ENCODE assay signal across 35 cellular contexts in genomic region chr2:146365041-146365440, GRCh38.
DNase-seq lines count a peak whose midpoint lies in the region; TF ChIP-seq lines count a peak whose summit lies in the region.
"Had no signal": no experiment of that assay in that cellular context is flagged by ENCODE, and none has a peak within 500 bp of the region (broad histone marks: within the 10 kb centered on the region; RNA-seq: fewer than 3 reads in every experiment).

No MANE protein-coding gene starts in this region.

- no peaks in the 10 kb centered on the region for H3K36me3 ChIP-seq in prostate gland
- H3K36me3 ChIP-seq: BE2C; BLaER1; BLaER1 treated with 17β-estradiol and CSF1 and Interleukin-3, amounts not matched to agents 10 nM and 100 nM had no signal

- no peak overlapping the region for H3K27ac Mint-ChIP-seq in endothelial cell (ENCODE audit: unreplicated experiment)
- H3K27ac Mint-ChIP-seq: B cell; CD14-positive monocyte; CD4-positive, alpha-beta memory T cell; CD4-positive, alpha-beta T cell; CD4-positive, CD25-positive, alpha-beta regulatory T cell; CD8-positive, alpha-beta memory T cell; CD8-positive, alpha-beta T cell had no signal

- H3K36me3 Mint-ChIP-seq in endothelial cell (ENCODE audit: low read depth, unreplicated experiment), result no peaks in the 10 kb centered on the region
- H3K36me3 Mint-ChIP-seq: CD14-positive monocyte; CD4-positive, alpha-beta memory T cell; CD4-positive, CD25-positive, alpha-beta regulatory T cell; CD8-positive, alpha-beta memory T cell; CD8-positive, alpha-beta T cell had no signal

- H3K4me3 Mint-ChIP-seq in endothelial cell (ENCODE audit: unreplicated experiment), result no peak overlapping the region
- H3K4me3 Mint-ChIP-seq: B cell; CD14-positive monocyte; CD4-positive, alpha-beta memory T cell; CD4-positive, alpha-beta T cell; CD4-positive, CD25-positive, alpha-beta regulatory T cell; CD8-positive, alpha-beta memory T cell; CD8-positive, alpha-beta T cell had no signal

- H3K4me1 Mint-ChIP-seq in endothelial cell (ENCODE audit: unreplicated experiment), result no peaks in the 10 kb centered on the region
- H3K4me1 Mint-ChIP-seq: B cell; CD14-positive monocyte; CD4-positive, alpha-beta memory T cell; CD4-positive, CD25-positive, alpha-beta regulatory T cell; CD8-positive, alpha-beta memory T cell had no signal

- H3K9me3 ChIP-seq in prostate gland, result no peaks in the 10 kb centered on the region
- H3K9me3 ChIP-seq: A549; BE2C; BLaER1; BLaER1 treated with 17β-estradiol and CSF1 and Interleukin-3, amounts not matched to agents 10 nM and 100 nM; Caco-2 had no signal

- no peaks in the 10 kb centered on the region for H3K27me3 Mint-ChIP-seq in endothelial cell (ENCODE audit: unreplicated experiment)
- H3K27me3 Mint-ChIP-seq: B cell; CD4-positive, alpha-beta memory T cell; CD4-positive, alpha-beta T cell; CD4-positive, CD25-positive, alpha-beta regulatory T cell; CD8-positive, alpha-beta memory T cell had no signal

- WGBS in prostate gland, result 96% methylated on average over 1 of the region's 1 CpG

- H3K27ac ChIP-seq in prostate gland, result no peak overlapping the region
- H3K27ac ChIP-seq: 22Rv1; A549; BLaER1; BLaER1 treated with 17β-estradiol and CSF1 and Interleukin-3, amounts not matched to agents 10 nM and 100 nM; C4-2B had no signal

- no peaks in the 10 kb centered on the region for H3K4me1 ChIP-seq in prostate gland (replicated peaks)
- H3K4me1 ChIP-seq: A549; BE2C; BLaER1; BLaER1 treated with 17β-estradiol and CSF1 and Interleukin-3, amounts not matched to agents 10 nM and 100 nM; Caco-2 had no signal

- no peak for TF ChIP-seq CTCF in endothelial cell (IDR thresholded peaks at IDR 0.05; ENCODE audit: unreplicated experiment)
- TF ChIP-seq CTCF in prostate gland (IDR thresholded peaks at IDR 0.05), result no peak

- intact Hi-C loops in prostate gland (cut with DNase I), result no loop called here

- DNase-seq in NCI-H226 (peak; percentile 71), amniotic epithelial cell (ENCODE audit: low read depth) (peak; percentile 86), glomerular visceral epithelial cell (ENCODE audit: extremely low spot score) (peak; percentile 16), kidney glomerular epithelial cell (lab: John Stamatoyannopoulos, UW) (peak; percentile 25), GOT3 (lab: John Stamatoyannopoulos, UW) (no peak), endothelial cell (ENCODE audit: low spot score) (no peak), GDM1 (lab: John Stamatoyannopoulos, UW) (no peak), prostate gland (ENCODE audit: low spot score) (no peak)
- DNase-seq: 8988T; ACHN; AML-193; BE2C; C1 segment of cervical spinal cord; Caco-2; Calu3; CD4-positive, alpha-beta memory T cell; CD4-positive, alpha-beta T cell; CD4-positive, CD25-positive, alpha-beta regulatory T cell; CD8-positive, alpha-beta memory T cell; CD8-positive, alpha-beta T cell; COR-L47; DMS 273 treated with DMSO at 0.1 percent for 48 hours; DMS153; DMS53; DMS79; DMS79 treated with DMSO at 0.1 percent for 48 hours; DND-41; EL had no signal

- no peaks in the 10 kb centered on the region for H3K27me3 ChIP-seq in prostate gland (replicated peaks; ENCODE audit: insufficient read depth)
- H3K27me3 ChIP-seq: BE2C; BLaER1; BLaER1 treated with 17β-estradiol and CSF1 and Interleukin-3, amounts not matched to agents 10 nM and 100 nM had no signal

- no peak overlapping the region for H3K4me3 ChIP-seq in prostate gland
- H3K4me3 ChIP-seq: A549; BLaER1; BLaER1 treated with 17β-estradiol and CSF1 and Interleukin-3, amounts not matched to agents 10 nM and 100 nM had no signal

- TF ChIP-seq POLR2A in prostate gland (IDR thresholded peaks at IDR 0.05), result no peak

- H3K9me3 Mint-ChIP-seq in endothelial cell (ENCODE audit: unreplicated experiment), result no peaks in the 10 kb centered on the region

Comparison
In these comparisons a context has a peak if more than half of its experiments do, and no peak if none do; other contexts are left out.
1. DNase-seq: peak in NCI-H226 (single experiment), amniotic epithelial cell (single experiment), glomerular visceral epithelial cell (single experiment) and kidney glomerular epithelial cell (single experiment); none in GOT3 (single experiment), endothelial cell (single experiment), GDM1 (single experiment) and prostate gland (single experiment).